ENCODE assay signal across 18 cellular contexts in the genomic region with DNA sequence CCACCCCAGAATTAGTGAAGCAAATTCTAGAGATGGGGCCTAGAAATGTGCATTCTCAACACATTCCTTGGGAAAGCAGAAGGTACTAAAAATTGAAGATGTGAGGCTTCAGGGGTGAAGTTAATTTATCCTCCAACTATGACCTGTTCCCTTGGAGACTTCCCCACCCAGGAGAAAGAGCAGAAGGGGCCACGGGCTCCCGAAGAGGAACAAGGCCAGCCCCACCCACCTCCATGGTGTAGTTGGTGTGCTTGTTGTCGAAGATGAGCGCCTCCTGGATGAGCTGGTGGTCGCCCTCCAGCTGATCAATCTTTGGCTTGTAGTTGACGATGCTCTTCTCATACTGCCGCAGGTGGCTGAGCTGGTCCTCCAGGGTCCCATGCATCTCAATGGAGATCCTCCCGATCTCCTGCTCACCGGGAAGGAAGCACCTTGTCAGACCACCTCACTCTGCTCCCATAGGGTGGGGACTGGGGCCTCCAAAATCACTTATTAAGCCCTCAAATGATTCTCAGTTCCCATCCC.
A peak's percentile ranks its signal among the peaks of the same experiment; 100 is the strongest.
DNase-seq lines count a peak whose midpoint lies in the region; ATAC-seq, FAIRE-seq and TF ChIP-seq lines count a peak whose summit lies in the region.
"Had no signal": no experiment of that assay in that cellular context is flagged by ENCODE, and none has a peak within 500 bp of the region (broad histone marks: within the 10 kb centered on the region; RNA-seq: fewer than 3 reads in every experiment).

No MANE protein-coding gene starts in this region.

- FAIRE-seq in HTR-8/SVneo (lab: Jason Lieb, UNC): peak; percentile 63
- FAIRE-seq: K562 had no signal

- H3K9me3 ChIP-seq in gastroesophageal sphincter (no peaks in the 10 kb centered on the region), smooth muscle cell (replicated peaks; ENCODE audit: low read depth) (no peaks in the 10 kb centered on the region), mucosa of descending colon (no peaks in the 10 kb centered on the region)

- no peak for TF ChIP-seq EP300 in gastroesophageal sphincter (IDR thresholded peaks at IDR 0.05)

- TF ChIP-seq CTCF in gastroesophageal sphincter (IDR thresholded peaks at IDR 0.05) (no peak), smooth muscle cell (IDR thresholded peaks at IDR 0.05; ENCODE audit: borderline replicate concordance, insufficient read depth, poor library complexity, severe bottlenecking) (no peak), mucosa of descending colon (IDR thresholded peaks at IDR 0.05) (no peak)

- no peaks in the 10 kb centered on the region for H3K4me1 Mint-ChIP-seq in activated T-cell treated with anti-CD3 and anti-CD28 coated beads, Interleukin-2, amount 50 U/mL, for 72 hours (ENCODE audit: low read depth)
- H3K4me1 Mint-ChIP-seq: CD8-positive, alpha-beta memory T cell had no signal

- H3K79me2 ChIP-seq in smooth muscle cell (ENCODE audit: low read depth): no peaks in the 10 kb centered on the region

- peaks cover 0 to 100% of the 10 kb centered on the region in 2 donors for H3K36me3 ChIP-seq in gastroesophageal sphincter
- H3K36me3 ChIP-seq in smooth muscle cell (ENCODE audit: low read depth): peaks cover 53% of the 10 kb centered on the region
- H3K36me3 ChIP-seq in mucosa of descending colon (ENCODE audit: low read depth): no peaks in the 10 kb centered on the region

- peaks cover 99% of the 10 kb centered on the region for H4K20me1 ChIP-seq in smooth muscle cell (ENCODE audit: low read depth)

- H3K4me1 ChIP-seq in gastroesophageal sphincter (peaks cover 0 to 57% (median 0%) of the 10 kb centered on the region in 3 donors), smooth muscle cell (ENCODE audit: low read depth) (no peaks in the 10 kb centered on the region), mucosa of descending colon (ENCODE audit: low read depth) (no peaks in the 10 kb centered on the region)

- H3K9ac ChIP-seq in smooth muscle cell (ENCODE audit: low read depth): no peak overlapping the region

- H3K4me3 ChIP-seq in gastroesophageal sphincter (no peak overlapping the region), smooth muscle cell (no peak overlapping the region), mucosa of descending colon (no peak overlapping the region)
- H3K4me3 ChIP-seq: K562 had no signal

- no peaks in the 10 kb centered on the region for H3K9me3 Mint-ChIP-seq in activated T-cell treated with anti-CD3 and anti-CD28 coated beads, Interleukin-2, amount 50 U/mL, for 72 hours
- H3K9me3 Mint-ChIP-seq: CD8-positive, alpha-beta memory T cell had no signal

- peaks cover 59% of the 10 kb centered on the region for H3F3A ChIP-seq in smooth muscle cell (ENCODE audit: low read depth)

- no peak overlapping the region for H3K27ac Mint-ChIP-seq in activated T-cell treated with anti-CD3 and anti-CD28 coated beads, Interleukin-2, amount 50 U/mL, for 72 hours

- 50 to 85% methylated on average over 2 to 5 of the region's 9 CpGs for WGBS in gastroesophageal sphincter (ENCODE audit: low coverage in 1 of 2), 2 donors
- WGBS in smooth muscle cell (ENCODE audit: low lambda C conversion rate): 99% methylated on average over 9 of the region's 9 CpGs

- no peak overlapping the region for H3K4me2 ChIP-seq in smooth muscle cell

- no peak for TF ChIP-seq POLR2A in gastroesophageal sphincter (IDR thresholded peaks at IDR 0.05)

- H3K4me3 Mint-ChIP-seq in activated T-cell treated with anti-CD3 and anti-CD28 coated beads, Interleukin-2, amount 50 U/mL, for 72 hours: no peak overlapping the region
- H3K4me3 Mint-ChIP-seq: CD8-positive, alpha-beta memory T cell had no signal

- no peaks in the 10 kb centered on the region for H3K27me3 Mint-ChIP-seq in activated T-cell treated with anti-CD3 and anti-CD28 coated beads, Interleukin-2, amount 50 U/mL, for 72 hours (ENCODE audit: low read depth)
- H3K27me3 Mint-ChIP-seq: CD8-positive, alpha-beta memory T cell had no signal

- H3K27me3 ChIP-seq in gastroesophageal sphincter (no peaks in the 10 kb centered on the region), smooth muscle cell (ENCODE audit: low read depth) (no peaks in the 10 kb centered on the region)

- H3K27ac ChIP-seq in gastroesophageal sphincter (peak overlapping the region in 3 of 4 donors; percentile 74 to 99 (median 74)), smooth muscle cell (ENCODE audit: low read depth) (peak overlapping the region; percentile 2)

- intact Hi-C loops in mucosa of descending colon (cut with DNase I, micrococcal nuclease): no loop called here

- H2AFZ ChIP-seq in smooth muscle cell (ENCODE audit: low read depth): no peak overlapping the region

- no peak for ATAC-seq in gastroesophageal sphincter
- no peak for ATAC-seq in activated T-cell treated with anti-CD3 and anti-CD28 coated beads, Interleukin-2, amount 50 U/mL, for 72 hours (replicated peaks in 1 of 2)
- ATAC-seq in mucosa of descending colon: no peak
- ATAC-seq: K562 had no signal

- H3K36me3 Mint-ChIP-seq in activated T-cell treated with anti-CD3 and anti-CD28 coated beads, Interleukin-2, amount 50 U/mL, for 72 hours (ENCODE audit: insufficient read depth in 2 of 2): peaks cover 6 to 9% of the 10 kb centered on the region in 2 donors

- peak; percentile 57 for DNase-seq in activated effector memory CD4-positive, alpha-beta T cell treated with anti-CD3 and anti-CD28 coated beads, Interleukin-2, amount 50 U/mL, for 16 hours
- no peak for DNase-seq in activated effector memory CD4-positive, alpha-beta T cell treated with Interleukin-2 at 50 U/mL for 16 hours
- DNase-seq in HTR-8/SVneo (ENCODE audit: insufficient read length, low spot score) (no peak), smooth muscle cell (lab: John Stamatoyannopoulos, UW; ENCODE audit: unreplicated experiment) (no peak), mucosa of descending colon (no peak), hepatic stellate cell (ENCODE audit: low spot score) (no peak)
- DNase-seq in activated T-cell treated with anti-CD3 and anti-CD28 coated beads, Interleukin-2, amount 50 U/mL, for 72 hours: no peak
- DNase-seq: 8988T; CD8-positive, alpha-beta memory T cell; DMS79 treated with DMSO at 0.1 percent for 48 hours; HCEC 1CT; MV-4-11; NCI-H1417; NCI-H187 treated with DMSO at 0.1 percent for 48 hours; NCI-H446; NK-92 treated with Interleukin-12 subunit alpha and Interleukin-12 subunit beta, amount 100 ng/mL, for 24 hours had no signal
